Comparison of ENCODE assay signal across 8 cellular contexts in the genomic region with DNA sequence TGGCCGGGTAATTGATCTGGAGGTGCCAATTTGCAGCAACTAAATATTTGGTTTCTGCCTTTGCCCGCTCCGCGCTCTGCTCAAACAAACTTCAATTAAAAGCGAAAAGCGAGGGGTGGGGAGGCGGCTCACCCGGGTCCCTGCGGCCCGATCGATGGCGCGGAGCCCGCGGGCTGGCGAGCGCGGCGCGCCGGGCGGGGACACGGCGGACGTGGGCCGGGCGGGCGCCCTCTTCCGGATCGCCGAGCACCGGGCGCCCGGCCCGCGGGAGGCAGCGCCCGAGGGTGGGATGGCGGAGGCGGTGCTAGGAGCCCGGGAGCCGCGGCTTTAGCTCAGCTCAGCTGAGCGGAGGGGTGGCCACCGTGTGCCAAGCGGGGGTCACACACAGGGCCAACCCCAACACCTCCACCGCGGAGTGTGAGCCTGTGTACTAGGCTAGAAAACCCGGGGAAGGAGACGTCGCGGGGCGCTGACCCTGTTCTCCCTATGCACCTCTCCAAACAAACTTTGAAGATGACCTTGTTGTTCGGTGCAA. TPM values are rescaled to one million over a fixed set of nuclear protein-coding genes. Genes with fewer than 3 reads are reported as not detected.
DNase-seq lines count a peak whose midpoint lies in the region; ATAC-seq, FAIRE-seq and TF ChIP-seq lines count a peak whose summit lies in the region.

No MANE protein-coding gene starts in this region.

- peak overlapping the region; percentile 68 for H3K27ac Mint-ChIP-seq in Caco-2 (ENCODE audit: unreplicated experiment)

- TF ChIP-seq CTCF in Caco-2 (IDR thresholded peaks at IDR 0.05; ENCODE audit: insufficient read depth in 1 of 2, low read depth in 1 of 2, low read length in 1 of 2, severe bottlenecking in 1 of 2, unreplicated experiment in 1 of 2), result peak; percentile 46 to 57
- peak in 2 of 3 experiments; percentile 39 to 71 for TF ChIP-seq CTCF in ascending aorta (IDR thresholded peaks at IDR 0.05)

- intact Hi-C loops in Caco-2 (cut with micrococcal nuclease; ENCODE audit: unreplicated experiment) (loop anchor here (1.0 to 2.0 kb wide), 3 partner anchors 50 to 244 kb away; a partner anchor contains a TSS), ascending aorta (cut with DNase I) (loop anchor here (2.0 to 5.0 kb wide), 2 partner anchors 50 to 178 kb away; a partner anchor contains a TSS)

- H3K9me3 Mint-ChIP-seq in Caco-2 (ENCODE audit: unreplicated experiment), result no peaks in the 10 kb centered on the region

- H3K4me3 Mint-ChIP-seq in Caco-2 (ENCODE audit: unreplicated experiment), result peak overlapping the region; percentile 88

- FAIRE-seq in HTR-8/SVneo (lab: Jason Lieb, UNC), result peak; percentile 74

- POLR2A ChIA-PET in Caco-2 (lab: Charles Lee), result no interaction called here

- H3K4me1 Mint-ChIP-seq in Caco-2 (ENCODE audit: low read depth, unreplicated experiment), result peaks cover 17% of the 10 kb centered on the region

- H3K36me3 ChIP-seq in Caco-2 (ENCODE audit: control insufficient read depth, insufficient read depth, low read length) (no peaks in the 10 kb centered on the region), SJCRH30 (no peaks in the 10 kb centered on the region), ascending aorta (peaks cover 0 to under 1% of the 10 kb centered on the region in 2 donors), iPS DF 6.9 (ENCODE audit: control insufficient read depth, insufficient read depth, low read length) (peaks cover 4% of the 10 kb centered on the region; the same call in 1 of the 2 replicates), skeletal muscle satellite cell (ENCODE audit: insufficient read depth, low read length) (no peaks in the 10 kb centered on the region)

- no TSS peak for BruUV-seq in Caco-2 (replicated peaks; lab: Mats Ljungman, UMichigan)

- H3K4me2 ChIP-seq in skeletal muscle satellite cell (ENCODE audit: low read length), result peak overlapping the region; percentile 89

- H3K9me3 ChIP-seq in Caco-2, result no peaks in the 10 kb centered on the region
- H3K9me3 ChIP-seq in SJCRH30 (replicated peaks), result no peaks in the 10 kb centered on the region
- H3K9me3 ChIP-seq in ascending aorta, result no peaks in the 10 kb centered on the region
- no peaks in the 10 kb centered on the region for H3K9me3 ChIP-seq in iPS DF 6.9 (ENCODE audit: control insufficient read depth, insufficient read depth, low read length)
- no peaks in the 10 kb centered on the region for H3K9me3 ChIP-seq in skeletal muscle satellite cell (replicated peaks; ENCODE audit: low read length)

- H3K4me1 ChIP-seq in Caco-2 (peaks cover 18% of the 10 kb centered on the region), SJCRH30 (peaks cover 18% of the 10 kb centered on the region), ascending aorta (peaks cover 5 to 21% of the 10 kb centered on the region in 2 donors), iPS DF 6.9 (ENCODE audit: control insufficient read depth, insufficient read depth, low read length) (peaks cover 6% of the 10 kb centered on the region), skeletal muscle satellite cell (ENCODE audit: control insufficient read depth, insufficient read depth, low read length) (peaks cover 19% of the 10 kb centered on the region)

- CTCF ChIA-PET in Caco-2 (lab: Charles Lee), result interaction anchor here (0.6 to 6.1 kb wide), 6 partner anchors 30 to 241 kb away, joined by 3 to 78 read pairs (median 3); a partner anchor contains a TSS

- peak overlapping the region; percentile 73 for H3K9ac ChIP-seq in skeletal muscle satellite cell (ENCODE audit: low read depth, low read length)

- WGBS in iPS DF 6.9 (ENCODE audit: insufficient coverage, insufficient read length), result no CpG with 5 or more reads among the region's 54 CpGs

- peak overlapping the region; percentile 9; the same call in 1 of the 2 replicates for H3K27ac ChIP-seq in SJCRH30
- peak overlapping the region; percentile 41 to 43 for H3K27ac ChIP-seq in ascending aorta
- H3K27ac ChIP-seq in iPS DF 6.9 (ENCODE audit: low read length), result no peak overlapping the region

- ATAC-seq in GM19395 (IDR thresholded peaks at IDR 0.05; ENCODE audit: unreplicated experiment), result no peak

- H3K4me3 ChIP-seq in Caco-2 (ENCODE audit: low read depth, low read length) (peak overlapping the region; percentile 49), SJCRH30 (peak overlapping the region; percentile 64), ascending aorta (peak overlapping the region; percentile 58 to 68), iPS DF 6.9 (ENCODE audit: low read length) (peak overlapping the region; percentile 39; the same call in 1 of the 2 replicates), skeletal muscle satellite cell (ENCODE audit: low read length) (peak overlapping the region; percentile 72)

- peak in 1 of 2 experiments; percentile 77 for DNase-seq in Caco-2
- DNase-seq in HTR-8/SVneo (ENCODE audit: insufficient read length, low spot score), result peak; percentile 72
- peak; percentile 42 to 72 for DNase-seq in SJCRH30
- DNase-seq in ascending aorta (ENCODE audit: low spot score in 2 of 2), result peak in 1 of 2 donors; percentile 72
- no peak for DNase-seq in iPS DF 6.9 (ENCODE audit: low read depth, low spot score)
- no peak for DNase-seq in SK-N-DZ (ENCODE audit: low spot score)

- peaks cover 6% of the 10 kb centered on the region for H3K27me3 Mint-ChIP-seq in Caco-2 (ENCODE audit: insufficient read depth, unreplicated experiment)

- peaks cover 14% of the 10 kb centered on the region for H3K36me3 Mint-ChIP-seq in Caco-2 (ENCODE audit: insufficient read depth, unreplicated experiment)

- H3K27me3 ChIP-seq in Caco-2 (replicated peaks; ENCODE audit: control insufficient read depth, insufficient read depth, low read length) (no peaks in the 10 kb centered on the region), SJCRH30 (0 out of 2 replicates have a peak, but pooled peaks cover 4% of the 10 kb centered on the region), ascending aorta (no peaks in the 10 kb centered on the region), iPS DF 6.9 (ENCODE audit: control insufficient read depth, insufficient read depth, low read length) (peaks cover 28% of the 10 kb centered on the region), skeletal muscle satellite cell (ENCODE audit: control insufficient read depth, insufficient read depth, low read length) (no peaks in the 10 kb centered on the region)

RNA-seq across cellular contexts. Expression of a gene that starts 32.2 kb away (rescaled TPM):
- 12.0 and 15.1 TPM in 2 replicates for total RNA-seq in Caco-2 (2022)
- total RNA-seq in SJCRH30 (2014; rRNA removed; shearing (Covaris generic)), result 43.3 and 45.1 TPM in 2 replicates
- 5.0 TPM for total RNA-seq in ascending aorta
- 44.9 and 52.6 TPM in 2 replicates for total RNA-seq in skeletal muscle satellite cell (2012; rRNA removed)
- polyA plus RNA-seq in SK-N-DZ (2014; cell fraction: cytosol; rRNA removed), result 92.0 and 101 TPM in 2 replicates
- polyA plus RNA-seq in SK-N-DZ (2014; cell fraction: nucleus; rRNA removed), result 33.9 and 41.3 TPM in 2 replicates

RNA-seq across cellular contexts. Expression of a gene that starts 41.9 kb away (rescaled TPM):
- total RNA-seq in Caco-2 (2022) (173 and 179 TPM in 2 replicates), ascending aorta (89.7 TPM)
- 69.9 and 72.0 TPM in 2 replicates for total RNA-seq in SJCRH30 (2014; rRNA removed; shearing (Covaris generic))
- total RNA-seq in skeletal muscle satellite cell (2012; rRNA removed), result 58.3 and 64.9 TPM in 2 replicates
- polyA plus RNA-seq in SK-N-DZ (2014; cell fraction: cytosol; rRNA removed), result 85.8 and 99.3 TPM in 2 replicates
- 81.4 and 99.2 TPM in 2 replicates for polyA plus RNA-seq in SK-N-DZ (2014; cell fraction: nucleus; rRNA removed)

RNA-seq across cellular contexts. Expression of a gene that starts 51.1 kb away (rescaled TPM):
- total RNA-seq in Caco-2 (2022), result 2.5 and 5.2 TPM in 2 replicates
- 0.08 and 0.10 TPM in 2 replicates for total RNA-seq in SJCRH30 (2014; rRNA removed; shearing (Covaris generic))
- not detected for total RNA-seq in ascending aorta
- not detected in 2 replicates for total RNA-seq in skeletal muscle satellite cell (2012; rRNA removed)
- polyA plus RNA-seq in SK-N-DZ (2014; cell fraction: cytosol; rRNA removed), result 51.6 and 83.8 TPM in 2 replicates
- 59.9 and 62.5 TPM in 2 replicates for polyA plus RNA-seq in SK-N-DZ (2014; cell fraction: nucleus; rRNA removed)

Comparison
In these comparisons a context has a peak if more than half of its experiments do, and no peak if none do; other contexts are left out.
1. DNase-seq: peak in HTR-8/SVneo (single experiment) and SJCRH30 (2 of 2); none in iPS DF 6.9 (single experiment) and SK-N-DZ (single experiment).
2. Peak in every context shown above with its lines, with median percentiles within 50 percentile points of each other: H3K4me3 ChIP-seq.